ENCODE assay signal across 1 cellular context in the genomic region with DNA sequence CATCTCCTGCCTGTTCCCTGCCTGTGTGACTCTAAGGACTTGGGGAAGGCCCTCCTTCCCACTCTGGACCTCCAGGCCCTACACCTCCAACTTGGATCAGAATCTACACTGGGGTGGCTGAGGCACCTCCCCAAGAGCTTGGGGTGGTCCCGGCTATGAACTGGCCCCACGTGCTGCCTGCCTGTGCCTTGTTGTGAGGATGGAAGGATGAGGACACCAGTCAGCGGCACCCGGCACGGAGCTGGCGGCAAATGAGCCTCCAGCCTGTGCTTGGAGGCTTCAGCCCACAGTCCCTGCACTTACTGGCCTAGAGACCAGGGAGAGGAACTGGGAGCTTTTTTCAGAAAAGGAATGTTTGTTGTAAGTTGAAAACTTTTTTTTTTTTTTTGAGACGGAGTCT.
TF ChIP-seq lines count a peak whose summit lies in the region.

No MANE protein-coding gene starts in this region.

TF ChIP-seq in GM12878, 131 proteins besides CTCF, POLR2A, EP300 and RAD21:
- TF ChIP-seq ETV6 (conservative IDR thresholded peaks at IDR 0.05 in 1 of 2, IDR thresholded peaks at IDR 0.05 in 1 of 2; ENCODE audit: borderline replicate concordance in 1 of 2, low read depth in 1 of 2) (no peak), LARP7 (IDR thresholded peaks at IDR 0.05) (no peak), JUNB (IDR thresholded peaks at IDR 0.05) (no peak), SREBF2 (IDR thresholded peaks at IDR 0.05; ENCODE audit: low read length) (no peak), PAX8 (IDR thresholded peaks at IDR 0.05) (no peak)
